ENCODE assay signal across 15 cellular contexts in the genomic region with DNA sequence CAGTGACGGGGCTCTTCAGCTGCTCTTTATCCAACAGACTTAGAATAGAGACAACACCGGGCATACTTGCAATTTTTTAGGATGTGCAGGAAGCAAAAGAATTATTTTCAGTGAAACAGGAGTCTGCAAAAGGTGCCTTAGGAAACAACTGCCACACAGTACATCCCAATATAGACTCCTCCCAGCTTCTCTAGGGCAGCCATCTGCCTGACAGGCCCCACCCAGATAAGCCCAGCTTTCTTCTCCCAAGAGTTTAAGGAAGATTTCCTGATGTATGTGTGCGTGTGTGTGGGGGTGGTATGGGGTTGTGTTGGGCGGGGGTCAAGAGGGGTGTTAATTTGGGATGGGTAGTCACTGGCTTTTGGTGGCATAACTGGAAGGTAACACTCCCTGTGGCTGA. TPM values are rescaled to one million over a fixed set of nuclear protein-coding genes. Genes with fewer than 3 reads are reported as not detected.
DNase-seq lines count a peak whose midpoint lies in the region; ATAC-seq and TF ChIP-seq lines count a peak whose summit lies in the region.
"Had no signal": no experiment of that assay in that cellular context is flagged by ENCODE, and none has a peak within 500 bp of the region (broad histone marks: within the 10 kb centered on the region; RNA-seq: fewer than 3 reads in every experiment).

No MANE protein-coding gene starts in this region.

- H3F3A ChIP-seq in MM.1S (ENCODE audit: insufficient read depth, low read length) = no peaks in the 10 kb centered on the region

- no peak overlapping the region for H2AFZ ChIP-seq in MM.1S (ENCODE audit: low read length)

- no peaks in the 10 kb centered on the region for H3K9me2 ChIP-seq in MM.1S (replicated peaks; ENCODE audit: insufficient read depth, low read length)

- H3K4me1 ChIP-seq in BLaER1 (peaks cover 99% of the 10 kb centered on the region), mucosa of descending colon (ENCODE audit: low read depth) (no peaks in the 10 kb centered on the region), MM.1S (ENCODE audit: low read length) (peaks cover 25% of the 10 kb centered on the region)
- H3K4me1 ChIP-seq in CD4-positive, CD25-positive, alpha-beta regulatory T cell (ENCODE audit: control insufficient read depth, insufficient read depth, low read length, poor library complexity, severe bottlenecking) = peaks cover 57% of the 10 kb centered on the region

- no peak for DNase-seq in CD4-positive, CD25-positive, alpha-beta regulatory T cell
- no peak for DNase-seq in activated T-helper 1 cell treated with anti-CD3 and anti-CD28 coated beads, Interleukin-12 subunit alpha, Interleukin-12 subunit beta, Interleukin-2, Interleukin-4 antibody, amounts not matched to agents 30 ng/mL and 10 ng/mL and 1 ng/mL, durations not matched to agents 14 hours and 24 hours and 36 hours (ENCODE audit: low spot score)
- DNase-seq in mucosa of descending colon (no peak), MM.1S (no peak)
- DNase-seq in activated T-cell treated with anti-CD3 and anti-CD28 coated beads, Interleukin-2, amount 50 U/mL, for 4 hours = no peak
- DNase-seq: DMS 273 treated with DMSO at 0.1 percent for 48 hours, HFFc6, KBM-7, NCI-H1436, NCI-H2029, NCI-H2171, NCI-H446 had no signal

- H3K79me2 ChIP-seq in MM.1S (ENCODE audit: low read length) = peaks cover 98% of the 10 kb centered on the region

- no peak overlapping the region for H3K4me3 ChIP-seq in BLaER1
- H3K4me3 ChIP-seq in CD4-positive, CD25-positive, alpha-beta regulatory T cell (ENCODE audit: low read depth, low read length) = no peak overlapping the region
- H3K4me3 ChIP-seq in mucosa of descending colon = no peak overlapping the region
- H3K4me3 ChIP-seq in MM.1S (ENCODE audit: low read length) = no peak overlapping the region
- H3K4me3 ChIP-seq: SJSA1 had no signal

- no peaks in the 10 kb centered on the region for H3K9me3 ChIP-seq in BLaER1
- H3K9me3 ChIP-seq in CD4-positive, CD25-positive, alpha-beta regulatory T cell (ENCODE audit: control insufficient read depth in 2 of 2, low read length in 2 of 2) = no peaks in the 10 kb centered on the region
- H3K9me3 ChIP-seq in mucosa of descending colon = no peaks in the 10 kb centered on the region
- no peaks in the 10 kb centered on the region for H3K9me3 ChIP-seq in MM.1S (replicated peaks; ENCODE audit: insufficient read depth, low read length)
- H3K9me3 ChIP-seq: SJSA1 had no signal

- peaks cover 3% of the 10 kb centered on the region for H3K36me3 Mint-ChIP-seq in CD4-positive, CD25-positive, alpha-beta regulatory T cell
- H3K36me3 Mint-ChIP-seq in activated T-helper 1 cell treated with anti-CD3 and anti-CD28 coated beads, Interleukin-12 subunit alpha, Interleukin-12 subunit beta, Interleukin-2, Interleukin-4 antibody, amounts not matched to agents 30 ng/mL and 10 ng/mL and 1 ng/mL, durations not matched to agents 14 hours and 24 hours and 36 hours (ENCODE audit: low read depth) = peaks cover 25% of the 10 kb centered on the region
- peaks cover 10% of the 10 kb centered on the region for H3K36me3 Mint-ChIP-seq in activated T-cell treated with anti-CD3 and anti-CD28 coated beads, Interleukin-2, amount 50 U/mL, for 4 hours (ENCODE audit: insufficient read depth)

- no peaks in the 10 kb centered on the region for H3K27me3 Mint-ChIP-seq in CD4-positive, CD25-positive, alpha-beta regulatory T cell
- H3K27me3 Mint-ChIP-seq in activated T-helper 1 cell treated with anti-CD3 and anti-CD28 coated beads, Interleukin-12 subunit alpha, Interleukin-12 subunit beta, Interleukin-2, Interleukin-4 antibody, amounts not matched to agents 30 ng/mL and 10 ng/mL and 1 ng/mL, durations not matched to agents 14 hours and 24 hours and 36 hours (ENCODE audit: insufficient read depth) = no peaks in the 10 kb centered on the region
- no peaks in the 10 kb centered on the region for H3K27me3 Mint-ChIP-seq in activated T-cell treated with anti-CD3 and anti-CD28 coated beads, Interleukin-2, amount 50 U/mL, for 4 hours (ENCODE audit: low read depth)

- H3K27me3 ChIP-seq in BLaER1 (no peaks in the 10 kb centered on the region), MM.1S (replicated peaks; ENCODE audit: insufficient read depth, low read length) (no peaks in the 10 kb centered on the region)
- no peaks in the 10 kb centered on the region for H3K27me3 ChIP-seq in CD4-positive, CD25-positive, alpha-beta regulatory T cell (ENCODE audit: control insufficient read depth, insufficient read depth, low read length)
- H3K27me3 ChIP-seq: SJSA1 had no signal

- H3K36me3 ChIP-seq in BLaER1 (no peaks in the 10 kb centered on the region), mucosa of descending colon (ENCODE audit: low read depth) (no peaks in the 10 kb centered on the region), MM.1S (replicated peaks; ENCODE audit: insufficient read depth, low read length) (no peaks in the 10 kb centered on the region)
- H3K36me3 ChIP-seq in CD4-positive, CD25-positive, alpha-beta regulatory T cell (ENCODE audit: control insufficient read depth, insufficient read depth, low read length) = no peaks in the 10 kb centered on the region
- H3K36me3 ChIP-seq: SJSA1 had no signal

- H3K4me2 ChIP-seq in BLaER1 (peak overlapping the region; percentile 87), MM.1S (ENCODE audit: low read depth, low read length) (no peak overlapping the region)

- no peak for TF ChIP-seq CTCF in mucosa of descending colon (IDR thresholded peaks at IDR 0.05)
- TF ChIP-seq CTCF in MM.1S (IDR thresholded peaks at IDR 0.05; ENCODE audit: low read length) = no peak

- H4K20me1 ChIP-seq in BLaER1 (no peaks in the 10 kb centered on the region; the same call in 1 of the 2 replicates), MM.1S (ENCODE audit: insufficient read depth, low read length) (0 out of 2 replicates have a peak, but pooled peaks cover 9% of the 10 kb centered on the region)

- H3K4me3 Mint-ChIP-seq in CD4-positive, CD25-positive, alpha-beta regulatory T cell = peak overlapping the region in 3 of 4 donors; percentile 12 to 51 (median 25)
- no peak overlapping the region for H3K4me3 Mint-ChIP-seq in activated T-helper 1 cell treated with anti-CD3 and anti-CD28 coated beads, Interleukin-12 subunit alpha, Interleukin-12 subunit beta, Interleukin-2, Interleukin-4 antibody, amounts not matched to agents 30 ng/mL and 10 ng/mL and 1 ng/mL, durations not matched to agents 14 hours and 24 hours and 36 hours
- no peak overlapping the region for H3K4me3 Mint-ChIP-seq in activated T-cell treated with anti-CD3 and anti-CD28 coated beads, Interleukin-2, amount 50 U/mL, for 4 hours
- H3K4me3 Mint-ChIP-seq: HFFc6 had no signal

- H3K27ac ChIP-seq in BLaER1 = no peak overlapping the region
- no peak overlapping the region for H3K27ac ChIP-seq in CD4-positive, CD25-positive, alpha-beta regulatory T cell (ENCODE audit: insufficient read depth, low read length, poor library complexity, severe bottlenecking)
- no peak overlapping the region for H3K27ac ChIP-seq in MM.1S (ENCODE audit: low read length)
- H3K27ac ChIP-seq: SJSA1 had no signal

- H3K4me1 Mint-ChIP-seq in CD4-positive, CD25-positive, alpha-beta regulatory T cell = peaks cover 52 to 86% (median 72%) of the 10 kb centered on the region in 4 donors
- H3K4me1 Mint-ChIP-seq in activated T-helper 1 cell treated with anti-CD3 and anti-CD28 coated beads, Interleukin-12 subunit alpha, Interleukin-12 subunit beta, Interleukin-2, Interleukin-4 antibody, amounts not matched to agents 30 ng/mL and 10 ng/mL and 1 ng/mL, durations not matched to agents 14 hours and 24 hours and 36 hours (ENCODE audit: low read depth) = peaks cover 92% of the 10 kb centered on the region
- H3K4me1 Mint-ChIP-seq in activated T-cell treated with anti-CD3 and anti-CD28 coated beads, Interleukin-2, amount 50 U/mL, for 4 hours (ENCODE audit: low read depth) = peaks cover 84% of the 10 kb centered on the region

- intact Hi-C loops in activated T-helper 1 cell treated with anti-CD3 and anti-CD28 coated beads, Interleukin-12 subunit alpha, Interleukin-12 subunit beta, Interleukin-2, Interleukin-4 antibody, amounts not matched to agents 30 ng/mL and 10 ng/mL and 1 ng/mL, durations not matched to agents 14 hours and 24 hours and 36 hours (cut with micrococcal nuclease) = no loop called here
- intact Hi-C loops in mucosa of descending colon (cut with DNase I, micrococcal nuclease) = no loop called here

- H3K27ac Mint-ChIP-seq in CD4-positive, CD25-positive, alpha-beta regulatory T cell = peak overlapping the region in 2 of 3 donors; percentile 44 to 83
- peak overlapping the region; percentile 63 for H3K27ac Mint-ChIP-seq in activated T-helper 1 cell treated with anti-CD3 and anti-CD28 coated beads, Interleukin-12 subunit alpha, Interleukin-12 subunit beta, Interleukin-2, Interleukin-4 antibody, amounts not matched to agents 30 ng/mL and 10 ng/mL and 1 ng/mL, durations not matched to agents 14 hours and 24 hours and 36 hours

- H3K9ac ChIP-seq in BLaER1 = no peak overlapping the region
- no peak overlapping the region for H3K9ac ChIP-seq in MM.1S (ENCODE audit: low read length)

- H3K9me3 Mint-ChIP-seq in CD4-positive, CD25-positive, alpha-beta regulatory T cell = no peaks in the 10 kb centered on the region
- no peaks in the 10 kb centered on the region for H3K9me3 Mint-ChIP-seq in activated T-helper 1 cell treated with anti-CD3 and anti-CD28 coated beads, Interleukin-12 subunit alpha, Interleukin-12 subunit beta, Interleukin-2, Interleukin-4 antibody, amounts not matched to agents 30 ng/mL and 10 ng/mL and 1 ng/mL, durations not matched to agents 14 hours and 24 hours and 36 hours
- no peaks in the 10 kb centered on the region for H3K9me3 Mint-ChIP-seq in activated T-cell treated with anti-CD3 and anti-CD28 coated beads, Interleukin-2, amount 50 U/mL, for 4 hours
- H3K9me3 Mint-ChIP-seq: HFFc6 had no signal

- ATAC-seq in CD4-positive, CD25-positive, alpha-beta regulatory T cell (ENCODE audit: low read depth in 2 of 2) = no peak
- ATAC-seq in mucosa of descending colon (peak; percentile 42), GM19467 (IDR thresholded peaks at IDR 0.05; ENCODE audit: unreplicated experiment) (no peak)
- no peak for ATAC-seq in activated T-cell treated with anti-CD3 and anti-CD28 coated beads, Interleukin-2, amount 50 U/mL, for 4 hours

RNA-seq across cellular contexts. Expression of a gene that starts 21.5 kb away (rescaled TPM):
- 49.0 TPM for total RNA-seq in CD4-positive, CD25-positive, alpha-beta regulatory T cell
- 10 to 100 TPM; 34.2 to 40.7 (median 37.1) TPM for polyA plus RNA-seq in CD4-positive, CD25-positive, alpha-beta regulatory T cell
- total RNA-seq in activated T-helper 1 cell treated with anti-CD3 and anti-CD28 coated beads, Interleukin-12 subunit alpha, Interleukin-12 subunit beta, Interleukin-2, Interleukin-4 antibody, amounts not matched to agents 30 ng/mL and 10 ng/mL and 1 ng/mL, durations not matched to agents 14 hours and 24 hours and 36 hours = 82.5 and 86.6 TPM in 2 replicates
- 10 to 100 TPM; 34.4 to 45.3 (median 44.0) TPM for total RNA-seq in mucosa of descending colon
- total RNA-seq in activated T-cell treated with anti-CD3 and anti-CD28 coated beads, Interleukin-2, amount 50 U/mL, for 4 hours = 10 to 100 TPM; 71.8 to 77.6 (median 75.3) TPM

RNA-seq across cellular contexts. Expression of a gene that starts 51.8 kb away (rescaled TPM):
- 6.0 TPM for total RNA-seq in CD4-positive, CD25-positive, alpha-beta regulatory T cell
- 10 to 100 TPM in 2 of 4 donors, 1 to 10 TPM in 2; 6.8 to 11.2 (median 9.4) TPM for polyA plus RNA-seq in CD4-positive, CD25-positive, alpha-beta regulatory T cell
- total RNA-seq in activated T-helper 1 cell treated with anti-CD3 and anti-CD28 coated beads, Interleukin-12 subunit alpha, Interleukin-12 subunit beta, Interleukin-2, Interleukin-4 antibody, amounts not matched to agents 30 ng/mL and 10 ng/mL and 1 ng/mL, durations not matched to agents 14 hours and 24 hours and 36 hours = 49.2 and 56.0 TPM in 2 replicates
- total RNA-seq in mucosa of descending colon = 1 to 10 TPM; 5.8 to 7.0 (median 5.9) TPM
- total RNA-seq in activated T-cell treated with anti-CD3 and anti-CD28 coated beads, Interleukin-2, amount 50 U/mL, for 4 hours = 10 to 100 TPM; 63.8 to 79.6 (median 69.3) TPM

Comparison
In these comparisons a context has a peak if more than half of its experiments do, and no peak if none do; other contexts are left out.
1. H3K4me3 Mint-ChIP-seq: peak in CD4-positive, CD25-positive, alpha-beta regulatory T cell (3 of 4); none in activated T-helper 1 cell treated with anti-CD3 and anti-CD28 coated beads, Interleukin-12 subunit alpha, Interleukin-12 subunit beta, Interleukin-2, Interleukin-4 antibody, amounts not matched to agents 30 ng/mL and 10 ng/mL and 1 ng/mL, durations not matched to agents 14 hours and 24 hours and 36 hours (single experiment) and activated T-cell treated with anti-CD3 and anti-CD28 coated beads, Interleukin-2, amount 50 U/mL, for 4 hours (single experiment).